Comparison of ENCODE assay signal across 18 cellular contexts in genomic region chr10:131019696-131020095, GRCh38.
"Had no signal": no experiment of that assay in that cellular context is flagged by ENCODE, and none has a peak within 500 bp of the region (broad histone marks: within the 10 kb centered on the region; RNA-seq: fewer than 3 reads in every experiment).

No MANE protein-coding gene starts in this region.

- H3K27ac Mint-ChIP-seq: mesothelial cell of epicardium; natural killer cell; stimulated activated naive CD8-positive, alpha-beta T cell treated with anti-CD3 and anti-CD28 coated beads, Interleukin-15, Interleukin-2, amounts not matched to agents 100 ng/mL and 50 ng/mL, for 24 hours had no signal

- H3K36me3 Mint-ChIP-seq: mesothelial cell of epicardium, natural killer cell had no signal

- H3K4me3 ChIP-seq: colonic mucosa, heart left ventricle, ovary, right atrium auricular region, testis, tibial nerve had no signal

- ATAC-seq: esophagus mucosa, heart left ventricle, left lobe of liver, natural killer cell had no signal

- DNase-seq: cerebellar nuclear complex; colonic mucosa; effector CD4-positive, alpha-beta T cell; heart left ventricle; hippocampal formation; natural killer cell; nucleus accumbens; ovary; small intestine; stimulated activated CD4-positive, alpha-beta T cell treated with anti-CD3 and anti-CD28 coated beads, Interleukin-2, amount 100 ng/mL, for 48 hours; testis had no signal

- H3K36me3 ChIP-seq: colonic mucosa, heart left ventricle, ovary, right atrium auricular region, tibial nerve had no signal

- H3K4me1 Mint-ChIP-seq: natural killer cell had no signal

- H3K4me1 ChIP-seq: colonic mucosa, heart left ventricle, tibial nerve had no signal

- H3K4me3 Mint-ChIP-seq: mesothelial cell of epicardium; natural killer cell; neural crest cell; stimulated activated naive CD8-positive, alpha-beta T cell treated with anti-CD3 and anti-CD28 coated beads, Interleukin-15, Interleukin-2, amounts not matched to agents 100 ng/mL and 50 ng/mL, for 24 hours had no signal

- H3K9me3 Mint-ChIP-seq: mesothelial cell of epicardium; natural killer cell; neural crest cell; stimulated activated naive CD8-positive, alpha-beta T cell treated with anti-CD3 and anti-CD28 coated beads, Interleukin-15, Interleukin-2, amounts not matched to agents 100 ng/mL and 50 ng/mL, for 24 hours had no signal

- H3K27me3 Mint-ChIP-seq: stimulated activated naive CD8-positive, alpha-beta T cell treated with anti-CD3 and anti-CD28 coated beads, Interleukin-15, Interleukin-2, amounts not matched to agents 100 ng/mL and 50 ng/mL, for 24 hours had no signal

- H3K9me3 ChIP-seq: colonic mucosa, heart left ventricle, ovary, right atrium auricular region, testis, tibial nerve had no signal

- H3K27me3 ChIP-seq: colonic mucosa, ovary, right atrium auricular region, testis, tibial nerve had no signal

- H3K27ac ChIP-seq: colonic mucosa, heart left ventricle, ovary, right atrium auricular region, testis, tibial nerve had no signal
